ENCODE assay signal across 15 cellular contexts in genomic region chr18:10033038-10033437, GRCh38.
DNase-seq lines count a peak whose midpoint lies in the region; ATAC-seq and TF ChIP-seq lines count a peak whose summit lies in the region.
"Had no signal": no experiment of that assay in that cellular context is flagged by ENCODE, and none has a peak within 500 bp of the region (broad histone marks: within the 10 kb centered on the region; RNA-seq: fewer than 3 reads in every experiment).

No MANE protein-coding gene starts in this region.

- peaks cover 11 to 14% (median 12%) of the 10 kb centered on the region in 4 donors for H3K4me1 Mint-ChIP-seq in naive thymus-derived CD8-positive, alpha-beta T cell

- peak; percentile 17 for DNase-seq in left cardiac atrium
- DNase-seq in Right ventricle myocardium inferior (ENCODE audit: missing footprints): no peak
- peak; percentile 12 for DNase-seq in dermis blood vessel endothelial cell
- DNase-seq in naive thymus-derived CD8-positive, alpha-beta T cell: no peak
- DNase-seq in upper lobe of right lung: no peak
- DNase-seq in erythroblast (lab: John Stamatoyannopoulos, UW): no peak
- no peak for DNase-seq in NCI-H345 (lab: John Stamatoyannopoulos, UW)
- DNase-seq: DMS153, left colon, MV-4-11, NCI-H2171 had no signal

- H3K27me3 ChIP-seq in upper lobe of right lung: no peaks in the 10 kb centered on the region
- H3K27me3 ChIP-seq: heart left ventricle had no signal

- H3K9me3 ChIP-seq in upper lobe of right lung: no peaks in the 10 kb centered on the region
- H3K9me3 ChIP-seq: heart left ventricle had no signal

- H3K36me3 ChIP-seq in upper lobe of right lung: no peaks in the 10 kb centered on the region
- H3K36me3 ChIP-seq: heart left ventricle had no signal

- no peak overlapping the region for H3K27ac ChIP-seq in upper lobe of right lung

- peak overlapping the region; percentile 23 for H3K4me3 ChIP-seq in upper lobe of right lung
- H3K4me3 ChIP-seq: smooth muscle cell had no signal

- peak overlapping the region; percentile 81 to 93 (median 86) for H3K4me3 Mint-ChIP-seq in naive thymus-derived CD8-positive, alpha-beta T cell

- H3K27ac Mint-ChIP-seq in naive thymus-derived CD8-positive, alpha-beta T cell: peak overlapping the region; percentile 71 to 95 (median 92)

- H3K27me3 Mint-ChIP-seq in naive thymus-derived CD8-positive, alpha-beta T cell: no peaks in the 10 kb centered on the region

- POLR2A ChIA-PET in naive thymus-derived CD8-positive, alpha-beta T cell (lab: Charles Lee): interaction anchor here (1.9 kb wide), 1 partner anchor 119 kb away, joined by 14 read pairs; the partner anchor contains the start of gene VAPA

- H3K9me3 Mint-ChIP-seq in naive thymus-derived CD8-positive, alpha-beta T cell: no peaks in the 10 kb centered on the region

- intact Hi-C loops in left cardiac atrium (cut with DNase I): no loop called here
- intact Hi-C loops in Right ventricle myocardium inferior (cut with DNase I): loop anchor here (10.0 kb wide), 1 partner anchor 58 kb away; no protein-coding TSS in a partner anchor
- intact Hi-C loops in upper lobe of right lung (cut with DNase I): no loop called here

- no peak for TF ChIP-seq CTCF in upper lobe of right lung (IDR thresholded peaks at IDR 0.05)

- ATAC-seq in left cardiac atrium: peak in 1 of 2 donors; percentile 20
- ATAC-seq in Right ventricle myocardium inferior: no peak
- no peak for ATAC-seq in naive thymus-derived CD8-positive, alpha-beta T cell
- ATAC-seq in upper lobe of right lung: no peak
- ATAC-seq in GM19395 (IDR thresholded peaks at IDR 0.05; ENCODE audit: unreplicated experiment): no peak
- ATAC-seq: left colon, SK-N-SH treated with all-trans-retinoic acid at 6 μM for 48 hours had no signal

- H3K36me3 Mint-ChIP-seq in naive thymus-derived CD8-positive, alpha-beta T cell: no peaks in the 10 kb centered on the region

- TF ChIP-seq POLR2A in erythroblast (IDR thresholded peaks at IDR 0.05; ENCODE audit: low read length): no peak

- peaks cover 28% of the 10 kb centered on the region for H3K4me1 ChIP-seq in upper lobe of right lung

Comparison
In these comparisons a context has a peak if more than half of its experiments do, and no peak if none do; other contexts are left out.
1. DNase-seq: peak in left cardiac atrium (single experiment) and dermis blood vessel endothelial cell (single experiment); none in Right ventricle myocardium inferior (single experiment), naive thymus-derived CD8-positive, alpha-beta T cell (0 of 10), upper lobe of right lung (single experiment), erythroblast (0 of 2) and NCI-H345 (single experiment).